ENCODE assay signal across 8 cellular contexts in genomic region chr6:30672445-30673253, GRCh38. TPM values are rescaled to one million over a fixed set of nuclear protein-coding genes. Genes with fewer than 3 reads are reported as not detected.
DNase-seq lines count a peak whose midpoint lies in the region; ATAC-seq and TF ChIP-seq lines count a peak whose summit lies in the region.

DHX16 (minus strand) TSS chr6:30673006; CDS start chr6:30672841, 165 bp downstream.

- ATAC-seq in HG03442 (IDR thresholded peaks at IDR 0.05; ENCODE audit: unreplicated experiment) (peak; percentile 76), left lobe of liver (peak; percentile 87)

- intact Hi-C loops in dendritic cell treated with granulocyte-macrophage colony-stimulating factor and Interleukin-4, amounts not matched to agents 40 ng/mL and 50 ng/mL, for 4 days (cut with micrococcal nuclease), result loop anchor here (2.0 to 5.0 kb wide), 2 partner anchors 45 to 190 kb away; partner anchors contain the start of gene ATAT1

- peaks cover 46% of the 10 kb centered on the region for H3K4me1 Mint-ChIP-seq in dendritic cell treated with granulocyte-macrophage colony-stimulating factor and Interleukin-4, amounts not matched to agents 40 ng/mL and 50 ng/mL, for 4 days (ENCODE audit: low read depth)

- TF ChIP-seq POLR2A in GM19099 (IDR thresholded peaks at IDR 0.05; ENCODE audit: extremely low read depth, insufficient read length, low read depth), result peak; percentile 75

- H3K4me3 Mint-ChIP-seq in dendritic cell treated with granulocyte-macrophage colony-stimulating factor and Interleukin-4, amounts not matched to agents 40 ng/mL and 50 ng/mL, for 4 days, result peak within 1 kb of the TSS; percentile 89

- peaks cover 72% of the 10 kb centered on the region for H3K36me3 Mint-ChIP-seq in dendritic cell treated with granulocyte-macrophage colony-stimulating factor and Interleukin-4, amounts not matched to agents 40 ng/mL and 50 ng/mL, for 4 days (ENCODE audit: low read depth)

- no peaks in the 10 kb centered on the region for H3K9me3 Mint-ChIP-seq in dendritic cell treated with granulocyte-macrophage colony-stimulating factor and Interleukin-4, amounts not matched to agents 40 ng/mL and 50 ng/mL, for 4 days

- no peaks in the 10 kb centered on the region for H3K27me3 Mint-ChIP-seq in dendritic cell treated with granulocyte-macrophage colony-stimulating factor and Interleukin-4, amounts not matched to agents 40 ng/mL and 50 ng/mL, for 4 days

- H3K27ac Mint-ChIP-seq in dendritic cell treated with granulocyte-macrophage colony-stimulating factor and Interleukin-4, amounts not matched to agents 40 ng/mL and 50 ng/mL, for 4 days, result peak within 1 kb of the TSS; percentile 80

- DNase-seq in Ammon's horn (ENCODE audit: low spot score) (peak; percentile 88), NCI-H526 treated with DMSO at 0.1 percent for 48 hours (lab: John Stamatoyannopoulos, UW) (peak; percentile 93), left lobe of liver (ENCODE audit: low spot score) (peak; percentile 96)
- DNase-seq in activated CD4-positive, alpha-beta T cell treated with anti-CD3 and anti-CD28 coated beads, Interleukin-2, amount 50 U/mL, for 1 hour, result peak; percentile 88
- DNase-seq in stimulated activated CD4-positive, alpha-beta T cell treated with anti-CD3 and anti-CD28 coated beads, Interleukin-2, amount 100 ng/mL, for 4 hours (ENCODE audit: low read depth), result peak; percentile 83

RNA-seq across cellular contexts. Expression of gene DHX16, which starts in this region (rescaled TPM):
- 15.2 TPM for total RNA-seq in left lobe of liver

Comparison
In these comparisons a context has a peak if more than half of its experiments do, and no peak if none do; other contexts are left out.
1. Peak in every context shown above with its lines: DNase-seq and ATAC-seq.